ENCODE assay signal across 8 cellular contexts in the genomic region with DNA sequence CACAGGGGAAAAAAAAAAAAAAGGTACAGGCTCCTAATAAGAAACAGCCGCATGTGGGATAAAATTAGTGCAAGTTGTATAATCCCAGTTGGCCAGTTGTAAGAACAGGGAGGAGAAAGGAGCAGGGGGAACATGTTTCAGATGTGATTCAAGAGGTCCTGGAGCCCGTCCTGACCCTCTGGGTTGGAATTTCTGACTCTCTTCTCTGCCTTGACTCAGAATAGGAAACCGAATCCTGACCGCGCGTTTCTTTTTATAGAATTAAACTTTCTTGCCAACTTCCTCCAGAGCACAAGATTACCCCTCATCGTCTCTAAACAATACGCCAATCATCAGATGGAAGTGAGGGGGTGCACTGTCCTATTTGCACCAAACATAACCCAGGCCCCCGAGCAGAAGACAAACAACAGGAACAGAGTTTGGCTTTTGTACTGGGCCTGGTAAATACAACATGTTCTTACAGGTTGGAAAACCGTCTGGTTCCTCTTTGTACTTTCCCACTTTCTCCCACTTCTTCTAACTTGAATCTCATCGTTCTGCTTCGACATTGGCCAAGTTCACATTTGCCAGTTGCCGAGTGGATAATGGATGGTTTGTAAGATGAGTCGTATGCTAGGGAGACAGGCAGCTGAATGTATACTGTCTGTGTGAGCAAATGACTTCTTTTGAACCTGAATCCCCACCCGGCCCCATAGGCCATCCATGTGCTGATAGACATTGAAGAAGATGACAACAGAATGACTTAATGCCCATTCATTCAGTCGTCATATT. TPM values are rescaled to one million over a fixed set of nuclear protein-coding genes. Genes with fewer than 3 reads are reported as not detected.
DNase-seq lines count a peak whose midpoint lies in the region; ATAC-seq and TF ChIP-seq lines count a peak whose summit lies in the region.

No MANE protein-coding gene starts in this region.

- peak overlapping the region; percentile 32 for H3K4me3 ChIP-seq in AG04450 (ENCODE audit: low read depth, low read length)

- peak overlapping the region; percentile 92 for H3K27ac Mint-ChIP-seq in activated naive CD8-positive, alpha-beta T cell treated with anti-CD3 and anti-CD28 coated beads, Interleukin-2, amount 50 U/mL, for 24 hours

- H3K27ac ChIP-seq in AG04450 (ENCODE audit: low read depth, low read length), result peak overlapping the region; percentile 77

- peak; percentile 85 for ATAC-seq in activated naive CD8-positive, alpha-beta T cell treated with anti-CD3 and anti-CD28 coated beads, Interleukin-2, amount 50 U/mL, for 24 hours
- ATAC-seq in stimulated activated naive CD8-positive, alpha-beta T cell treated with anti-CD3 and anti-CD28 coated beads, Interleukin-15, Interleukin-2, amounts not matched to agents 100 U/mL and 50 U/mL, for 24 hours, result peak; percentile 86
- no peak for ATAC-seq in HG03280 (IDR thresholded peaks at IDR 0.05; ENCODE audit: unreplicated experiment)

- H3K27me3 Mint-ChIP-seq in activated naive CD8-positive, alpha-beta T cell treated with anti-CD3 and anti-CD28 coated beads, Interleukin-2, amount 50 U/mL, for 24 hours, result no peaks in the 10 kb centered on the region

- H3K4me3 Mint-ChIP-seq in activated naive CD8-positive, alpha-beta T cell treated with anti-CD3 and anti-CD28 coated beads, Interleukin-2, amount 50 U/mL, for 24 hours, result peak overlapping the region; percentile 63

- peaks cover 62% of the 10 kb centered on the region for H3K4me1 Mint-ChIP-seq in activated naive CD8-positive, alpha-beta T cell treated with anti-CD3 and anti-CD28 coated beads, Interleukin-2, amount 50 U/mL, for 24 hours

- TF ChIP-seq CTCF in AG04450 (IDR thresholded peaks at IDR 0.05; ENCODE audit: low read depth, low read length), result no peak

- no peaks in the 10 kb centered on the region for H3K27me3 ChIP-seq in AG04450 (ENCODE audit: control insufficient read depth, insufficient read depth, low read length)

- no peaks in the 10 kb centered on the region for H3K9me3 Mint-ChIP-seq in activated naive CD8-positive, alpha-beta T cell treated with anti-CD3 and anti-CD28 coated beads, Interleukin-2, amount 50 U/mL, for 24 hours

- no peaks in the 10 kb centered on the region; the same call in none of the 2 replicates for H3K9me3 ChIP-seq in AG04450 (ENCODE audit: control insufficient read depth, insufficient read depth, low read length)

- POLR2A ChIA-PET in AG04450 (lab: Yijun Ruan, JAX), result interaction anchor here (0.7 kb wide), 1 partner anchor 541 kb away, joined by 4 read pairs; no protein-coding TSS in a partner anchor

- DNase-seq in AG04450 (ENCODE audit: low read depth, low spot score) (peak; percentile 81), M059J (ENCODE audit: low read depth) (peak; percentile 92), islet precursor cell (peak; percentile 83), NCI-H526 treated with DMSO at 0.1 percent for 48 hours (lab: John Stamatoyannopoulos, UW) (no peak), RKO (ENCODE audit: low spot score) (no peak)
- DNase-seq in activated naive CD8-positive, alpha-beta T cell treated with anti-CD3 and anti-CD28 coated beads, Interleukin-2, amount 50 U/mL, for 24 hours, result peak; percentile 48
- peak; percentile 56 for DNase-seq in stimulated activated naive CD8-positive, alpha-beta T cell treated with anti-CD3 and anti-CD28 coated beads, Interleukin-15, Interleukin-2, amounts not matched to agents 100 U/mL and 50 U/mL, for 24 hours

- no peaks in the 10 kb centered on the region for H3K36me3 Mint-ChIP-seq in activated naive CD8-positive, alpha-beta T cell treated with anti-CD3 and anti-CD28 coated beads, Interleukin-2, amount 50 U/mL, for 24 hours (ENCODE audit: low read depth)

- CTCF ChIA-PET in AG04450 (lab: Charles Lee), result interaction anchor here (0.7 kb wide), 1 partner anchor 116 kb away, joined by 3 read pairs; no protein-coding TSS in a partner anchor

RNA-seq across cellular contexts. Expression of gene MED13L, which starts 42.5 kb away (rescaled TPM):
- polyA plus RNA-seq in AG04450 (2011; rRNA removed), result 45.0 and 56.2 TPM in 2 replicates
- 166 and 264 TPM in 2 replicates for polyA minus RNA-seq in AG04450 (2011; rRNA and poly(A)+ RNA removed)
- 38.6 and 53.0 TPM in 2 replicates for total RNA-seq in M059J (2014; rRNA removed; shearing (Covaris generic))

Comparison
In these comparisons a context has a peak if more than half of its experiments do, and no peak if none do; other contexts are left out.
1. DNase-seq: peak in AG04450 (single experiment), M059J (single experiment), activated naive CD8-positive, alpha-beta T cell treated with anti-CD3 and anti-CD28 coated beads, Interleukin-2, amount 50 U/mL, for 24 hours (single experiment), islet precursor cell (single experiment) and stimulated activated naive CD8-positive, alpha-beta T cell treated with anti-CD3 and anti-CD28 coated beads, Interleukin-15, Interleukin-2, amounts not matched to agents 100 U/mL and 50 U/mL, for 24 hours (single experiment); none in NCI-H526 treated with DMSO at 0.1 percent for 48 hours (single experiment) and RKO (single experiment).